ENCODE assay signal across 2 cellular contexts in the genomic region with DNA sequence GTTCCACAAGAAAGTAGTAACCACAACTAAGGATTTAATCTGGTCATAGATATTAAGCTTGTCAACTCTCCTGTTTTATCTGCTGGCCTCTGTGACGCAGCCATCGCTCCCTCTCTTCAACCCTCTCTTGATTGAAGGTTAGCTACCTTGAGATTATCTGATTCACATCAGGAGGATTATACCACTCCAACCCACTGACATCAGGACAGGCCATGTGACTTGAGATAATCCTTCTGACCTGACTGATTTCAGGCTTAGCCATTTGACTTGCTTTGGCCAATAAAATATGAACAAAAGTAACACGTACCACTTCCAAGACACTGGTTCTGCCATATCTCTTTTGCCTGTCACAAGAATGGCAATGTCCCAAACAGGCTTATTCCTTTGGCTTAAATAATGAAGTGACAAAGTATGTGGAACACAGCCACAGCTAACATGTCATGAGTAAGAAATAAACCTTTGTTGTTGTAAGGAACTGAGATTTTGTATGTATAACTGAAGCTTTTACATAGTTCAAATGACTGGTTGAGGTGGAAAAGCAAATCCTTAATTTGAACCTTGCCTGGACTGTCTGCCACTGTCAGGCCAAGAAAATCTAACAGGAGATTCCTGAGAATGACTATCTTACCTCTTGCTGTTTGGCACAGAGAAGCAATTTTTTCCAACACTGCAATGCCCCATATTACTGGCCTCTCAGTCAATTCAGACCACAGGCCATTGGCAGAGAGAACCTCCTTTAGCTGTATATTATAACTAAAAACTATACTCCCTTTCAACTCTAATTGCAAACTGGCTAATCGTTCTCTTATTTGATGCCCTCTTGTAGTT.
TF ChIP-seq lines count a peak whose summit lies in the region.

No MANE protein-coding gene starts in this region.

TF ChIP-seq in IMR-90, 13 proteins besides CTCF, POLR2A, EP300 and RAD21:
- TF ChIP-seq, protein P1, sequence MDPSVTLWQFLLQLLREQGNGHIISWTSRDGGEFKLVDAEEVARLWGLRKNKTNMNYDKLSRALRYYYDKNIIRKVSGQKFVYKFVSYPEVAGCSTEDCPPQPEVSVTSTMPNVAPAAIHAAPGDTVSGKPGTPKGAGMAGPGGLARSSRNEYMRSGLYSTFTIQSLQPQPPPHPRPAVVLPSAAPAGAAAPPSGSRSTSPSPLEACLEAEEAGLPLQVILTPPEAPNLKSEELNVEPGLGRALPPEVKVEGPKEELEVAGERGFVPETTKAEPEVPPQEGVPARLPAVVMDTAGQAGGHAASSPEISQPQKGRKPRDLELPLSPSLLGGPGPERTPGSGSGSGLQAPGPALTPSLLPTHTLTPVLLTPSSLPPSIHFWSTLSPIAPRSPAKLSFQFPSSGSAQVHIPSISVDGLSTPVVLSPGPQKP (IDR thresholded peaks at IDR 0.05; ENCODE audit: borderline replicate concordance, low read depth, low read length) = no peak
- TF ChIP-seq BHLHE40 (IDR thresholded peaks at IDR 0.05; ENCODE audit: low read depth, low read length) (no peak), FOS (IDR thresholded peaks at IDR 0.05; ENCODE audit: low read depth, low read length) (no peak), NFE2L2 (IDR thresholded peaks at IDR 0.05; ENCODE audit: low read depth, low read length) (no peak)
TF ChIP-seq in IMR-90: peak in this region for 0.

TF ChIP-seq in HEK293T, 16 proteins besides CTCF, POLR2A, EP300 and RAD21:
- no peak for TF ChIP-seq FOXK2 (IDR thresholded peaks at IDR 0.05)
